20 cellular contexts compared by ENCODE assay signal in genomic region chr2:226909836-226910235, GRCh38.
"Had no signal": no experiment of that assay in that cellular context is flagged by ENCODE, and none has a peak within 500 bp of the region (broad histone marks: within the 10 kb centered on the region; RNA-seq: fewer than 3 reads in every experiment).

No MANE protein-coding gene starts in this region.

- DNase-seq: activated CD4-positive, alpha-beta T cell treated with anti-CD3 and anti-CD28 coated beads for 36 hours; activated CD4-positive, alpha-beta T cell treated with anti-CD3 and anti-CD28 coated beads, Interleukin-2, amount 50 U/mL, for 48 hours; activated gamma-delta T cell treated with Interleukin-2 at 50 U/mL for 16 hours; adrenal gland; cortex of kidney; erythroblast; gastrocnemius medialis; heart left ventricle; kidney; left lung; mammary epithelial cell; psoas muscle; right cardiac atrium; stimulated activated CD4-positive, alpha-beta T cell treated with anti-CD3 and anti-CD28 coated beads, Interleukin-2, amount 100 ng/mL, for 48 hours; stomach; T-helper 2 cell had no signal

- H3K27me3 ChIP-seq: adrenal gland, breast epithelium, gastrocnemius medialis, heart left ventricle, left lung, neural progenitor cell, stomach had no signal

- H3K4me3 ChIP-seq: adrenal gland, breast epithelium, gastrocnemius medialis, heart left ventricle, left lung, neural progenitor cell, psoas muscle, stomach had no signal

- H3K4me1 ChIP-seq: adrenal gland, breast epithelium, gastrocnemius medialis, heart left ventricle, left lung, psoas muscle, stomach had no signal

- H3K9me3 ChIP-seq: adrenal gland, breast epithelium, gastrocnemius medialis, heart left ventricle, left lung, psoas muscle, stomach had no signal

- H3K9me3 Mint-ChIP-seq: neural progenitor cell, type B pancreatic cell had no signal

- H3K36me3 ChIP-seq: adrenal gland, breast epithelium, left lung, neural progenitor cell had no signal

- H3K9ac ChIP-seq: neural progenitor cell had no signal

- H3K4me1 Mint-ChIP-seq: neural progenitor cell had no signal

- H3K4me2 ChIP-seq: neural progenitor cell had no signal

- ATAC-seq: activated CD4-positive, alpha-beta T cell treated with anti-CD3 and anti-CD28 coated beads for 36 hours; activated naive CD4-positive, alpha-beta T cell treated with anti-CD3 and anti-CD28 coated beads, Interleukin-2, amount 50 U/mL, for 72 hours; gastrocnemius medialis; heart left ventricle; psoas muscle; right cardiac atrium had no signal

- H3K27me3 Mint-ChIP-seq: activated CD4-positive, alpha-beta T cell treated with anti-CD3 and anti-CD28 coated beads for 36 hours; type B pancreatic cell had no signal

- H3K27ac Mint-ChIP-seq: activated CD4-positive, alpha-beta T cell treated with anti-CD3 and anti-CD28 coated beads for 36 hours; activated naive CD4-positive, alpha-beta T cell treated with anti-CD3 and anti-CD28 coated beads, Interleukin-2, amount 50 U/mL, for 72 hours; neural progenitor cell; type B pancreatic cell had no signal

- H3K27ac ChIP-seq: adrenal gland, breast epithelium, gastrocnemius medialis, heart left ventricle, left lung, neural progenitor cell, psoas muscle, stomach had no signal

- H3K4me3 Mint-ChIP-seq: activated CD4-positive, alpha-beta T cell treated with anti-CD3 and anti-CD28 coated beads for 36 hours; neural progenitor cell; type B pancreatic cell had no signal

- H2AFZ ChIP-seq: neural progenitor cell had no signal
